28 cellular contexts compared by ENCODE assay signal in the genomic region with DNA sequence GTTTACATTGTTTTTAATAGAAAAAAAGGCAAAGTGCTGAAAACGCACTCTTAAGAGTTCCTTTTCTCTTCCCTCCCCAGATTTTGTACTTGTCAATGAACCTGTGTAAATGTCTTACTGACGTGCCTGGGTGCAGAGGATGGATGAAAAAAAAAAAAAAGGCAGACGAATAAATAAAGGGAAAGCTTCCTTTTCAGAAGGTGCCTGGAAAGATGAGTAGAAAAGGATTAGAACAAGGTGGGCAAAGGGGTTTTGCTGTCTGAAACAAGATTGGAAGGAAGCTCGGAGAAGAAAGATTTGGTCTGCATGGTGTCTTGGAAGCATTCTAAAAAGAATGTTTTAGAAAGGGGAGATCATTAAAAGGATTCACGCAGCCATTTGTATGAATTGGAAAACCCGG.
DNase-seq lines count a peak whose midpoint lies in the region; ATAC-seq, FAIRE-seq and TF ChIP-seq lines count a peak whose summit lies in the region.
"Had no signal": no experiment of that assay in that cellular context is flagged by ENCODE, and none has a peak within 500 bp of the region (broad histone marks: within the 10 kb centered on the region; RNA-seq: fewer than 3 reads in every experiment).

No MANE protein-coding gene starts in this region.

- H2BK20ac ChIP-seq in H1 (ENCODE audit: low read length): no peak overlapping the region

- H4K91ac ChIP-seq in H1 (replicated peaks; ENCODE audit: insufficient read length, low read length): no peak overlapping the region

- peak overlapping the region; percentile 95 to 98 (median 98) for H3K27ac Mint-ChIP-seq in brain
- H3K27ac Mint-ChIP-seq in neural crest cell (ENCODE audit: unreplicated experiment): peak overlapping the region; percentile 96
- H3K27ac Mint-ChIP-seq in type B pancreatic cell: peak overlapping the region; percentile 95
- H3K27ac Mint-ChIP-seq: activated naive CD4-positive, alpha-beta T cell treated with anti-CD3 and anti-CD28 coated beads, Interleukin-2, amount 50 U/mL, for 24 hours; activated T-helper 1 cell treated with anti-CD3 and anti-CD28 coated beads, Interleukin-12 subunit alpha, Interleukin-12 subunit beta, Interleukin-2, Interleukin-4 antibody, amounts not matched to agents 30 ng/mL and 10 ng/mL and 1 ng/mL, durations not matched to agents 14 hours and 24 hours and 36 hours; stimulated activated naive CD8-positive, alpha-beta T cell treated with anti-CD3 and anti-CD28 coated beads, Interleukin-15, amount 100 ng/mL, for 72 hours had no signal

- H3K36me3 Mint-ChIP-seq in brain: no peaks in the 10 kb centered on the region
- H3K36me3 Mint-ChIP-seq in neural crest cell (ENCODE audit: low read depth): peaks cover 3% of the 10 kb centered on the region
- peaks cover 3% of the 10 kb centered on the region for H3K36me3 Mint-ChIP-seq in type B pancreatic cell
- H3K36me3 Mint-ChIP-seq: CD14-positive monocyte had no signal

- no peaks in the 10 kb centered on the region for H3K27me3 ChIP-seq in H1 (replicated peaks in 1 of 4; ENCODE audit: control insufficient read depth in 3 of 4, extremely low read depth in 1 of 4, insufficient read depth in 3 of 4, low read length in 3 of 4)
- H3K27me3 ChIP-seq: MG63, transverse colon had no signal

- no peak for DNase-seq in H1 (ENCODE audit: low read depth in 1 of 2, low spot score in 2 of 2)
- no peak for DNase-seq in neural crest cell (ENCODE audit: low read depth, low spot score)
- DNase-seq in type B pancreatic cell (ENCODE audit: extremely low spot score, unreplicated experiment): no peak
- DNase-seq in GOT3 (lab: John Stamatoyannopoulos, UW): no peak
- DNase-seq in NCI-H1417 (lab: John Stamatoyannopoulos, UW): no peak
- DNase-seq: activated CD4-positive, alpha-beta T cell treated with anti-CD3 and anti-CD28 coated beads, Interleukin-2, amount 50 U/mL, for 48 hours; activated CD4-positive, CD25-positive, alpha-beta regulatory T cell; aorta; Calu3; DMS79 treated with DMSO at 0.1 percent for 48 hours; effector CD4-positive, alpha-beta T cell; KBM-7; kidney; MG63; NCI-H1417 treated with DMSO at 0.1 percent for 48 hours; NCI-H2081; NCI-H446; RPMI8226; stimulated activated naive CD8-positive, alpha-beta T cell treated with anti-CD3 and anti-CD28 coated beads, Interleukin-15, amount 100 ng/mL, for 72 hours; T-helper 1 cell; transverse colon had no signal

- no peaks in the 10 kb centered on the region for H3K36me3 ChIP-seq in H1 (ENCODE audit: control insufficient read depth in 2 of 4, insufficient read depth in 4 of 4, low read length in 3 of 4)
- H3K36me3 ChIP-seq: MG63, transverse colon had no signal

- no peak overlapping the region for H4K8ac ChIP-seq in H1 (ENCODE audit: extremely low read depth, insufficient read depth, low read length)

- POLR2A ChIA-PET in H1 (lab: Charles Lee; ENCODE audit: partially characterized antibody): interaction anchor here (0.6 kb wide), 1 partner anchor 72 kb away, joined by 3 read pairs; no protein-coding TSS in a partner anchor

- H3K79me2 ChIP-seq in H1 (ENCODE audit: control insufficient read depth in 1 of 2, insufficient read depth in 2 of 2, low read length in 2 of 2): no peaks in the 10 kb centered on the region

- H3K4me1 ChIP-seq in H1 (replicated peaks in 1 of 4; ENCODE audit: control insufficient read depth in 3 of 4, insufficient read depth in 4 of 4, low read length in 3 of 4): peaks cover 0 to 5% (median 0%) of the 10 kb centered on the region in 4 experiments; a peak in 1 of 7 replicates

- H3K9ac ChIP-seq in H1 (replicated peaks in 1 of 4; ENCODE audit: extremely low read depth in 1 of 4, low read depth in 3 of 4, low read length in 3 of 4): no peak overlapping the region

- no peak overlapping the region for H2AK5ac ChIP-seq in H1 (ENCODE audit: low read depth, low read length)

- no peak for TF ChIP-seq RAD21 in H1 (IDR thresholded peaks at IDR 0.05 in 1 of 2, conservative IDR thresholded peaks at IDR 0.05 in 1 of 2; ENCODE audit: low read depth in 2 of 2, low read length in 2 of 2)

- CTCF ChIA-PET in H1 (lab: Charles Lee; ENCODE audit: partially characterized antibody): interaction anchor here (0.7 to 1.5 kb wide), 2 partner anchors 9 to 13 kb away, joined by 3 read pairs; no protein-coding TSS in a partner anchor

- TF ChIP-seq CTCF in brain (conservative IDR thresholded peaks at IDR 0.05) (no peak), H1 (IDR thresholded peaks at IDR 0.05; ENCODE audit: control extremely low read depth in 1 of 3, insufficient read depth in 1 of 3, low read depth in 1 of 3, low read length in 3 of 3) (no peak), neural crest cell (conservative IDR thresholded peaks at IDR 0.05) (no peak), type B pancreatic cell (conservative IDR thresholded peaks at IDR 0.05) (no peak)

- H3K4ac ChIP-seq in H1 (replicated peaks; ENCODE audit: insufficient read length, low read depth, low read length): no peak overlapping the region

- no peaks in the 10 kb centered on the region for H3K79me1 ChIP-seq in H1 (ENCODE audit: low read depth, low read length)

- no peak for ATAC-seq in GM21390 (IDR thresholded peaks at IDR 0.05; ENCODE audit: unreplicated experiment)
- ATAC-seq: stimulated activated naive CD8-positive, alpha-beta T cell treated with anti-CD3 and anti-CD28 coated beads, Interleukin-15, amount 100 ng/mL, for 72 hours had no signal

- H3K14ac ChIP-seq in H1 (ENCODE audit: insufficient read length): no peak overlapping the region

- FAIRE-seq in H1 (lab: Jason Lieb, UNC): no peak
- FAIRE-seq: HTR-8/SVneo, kidney had no signal

- H3K9me3 Mint-ChIP-seq in brain (peaks cover 0 to 7% (median 4%) of the 10 kb centered on the region in 5 experiments), neural crest cell (no peaks in the 10 kb centered on the region), type B pancreatic cell (no peaks in the 10 kb centered on the region)

- no peaks in the 10 kb centered on the region for H3K23me2 ChIP-seq in H1 (ENCODE audit: low read depth, low read length)

- TF ChIP-seq EP300 in H1 (IDR thresholded peaks at IDR 0.05; ENCODE audit: borderline replicate concordance in 1 of 2, low read depth in 2 of 2, low read length in 2 of 2): no peak

- no peak overlapping the region for H3K4me2 ChIP-seq in H1 (ENCODE audit: insufficient read depth in 1 of 2, low read depth in 2 of 2, low read length in 2 of 2)

- H2AFZ ChIP-seq in H1 (ENCODE audit: low read length): 0 out of 2 replicates have a peak overlapping the region, but pooled peaks have one; percentile 1

- H3K18ac ChIP-seq in H1 (ENCODE audit: extremely low read depth, low read length): no peak overlapping the region

- H3K4me3 Mint-ChIP-seq in brain: peak overlapping the region; percentile 81 to 86 (median 81)
- H3K4me3 Mint-ChIP-seq in neural crest cell: peak overlapping the region; percentile 76
- peak overlapping the region; percentile 57 for H3K4me3 Mint-ChIP-seq in type B pancreatic cell
- H3K4me3 Mint-ChIP-seq: activated naive CD4-positive, alpha-beta T cell treated with anti-CD3 and anti-CD28 coated beads, Interleukin-2, amount 50 U/mL, for 24 hours; activated T-helper 1 cell treated with anti-CD3 and anti-CD28 coated beads, Interleukin-12 subunit alpha, Interleukin-12 subunit beta, Interleukin-2, Interleukin-4 antibody, amounts not matched to agents 30 ng/mL and 10 ng/mL and 1 ng/mL, durations not matched to agents 14 hours and 24 hours and 36 hours; CD14-positive monocyte; central memory CD8-positive, alpha-beta T cell; stimulated activated naive CD8-positive, alpha-beta T cell treated with anti-CD3 and anti-CD28 coated beads, Interleukin-15, amount 100 ng/mL, for 72 hours had no signal

- no peak overlapping the region for H4K5ac ChIP-seq in H1 (ENCODE audit: insufficient read length, low read depth, low read length)

- no peak overlapping the region for H2BK15ac ChIP-seq in H1 (ENCODE audit: low read length)

- H3K4me1 Mint-ChIP-seq in brain: peaks cover 65% of the 10 kb centered on the region
- peaks cover 30% of the 10 kb centered on the region for H3K4me1 Mint-ChIP-seq in neural crest cell
- H3K4me1 Mint-ChIP-seq in type B pancreatic cell (ENCODE audit: unreplicated experiment): peaks cover 23% of the 10 kb centered on the region

- no peak overlapping the region for H3K23ac ChIP-seq in H1 (ENCODE audit: insufficient read length)

- H2BK5ac ChIP-seq in H1 (ENCODE audit: low read depth, low read length): no peak overlapping the region

- no peak overlapping the region for H3K56ac ChIP-seq in H1 (replicated peaks; ENCODE audit: insufficient read length, low read depth, low read length)

- H2BK120ac ChIP-seq in H1 (replicated peaks; ENCODE audit: low read depth, low read length): no peak overlapping the region

- WGBS in H1 (ENCODE audit: extremely low coverage in 1 of 2, insufficient coverage in 1 of 2, insufficient read length in 1 of 2, insufficient replicate concordance in 2 of 2, low coverage in 1 of 2, low lambda C conversion rate in 2 of 2, missing lambda C conversion rate in 1 of 2), 2 experiments: 83% methylated on average over 6 of the region's 6 CpGs; no CpG with 5 or more reads in 1 of the 2 experiments

- H2BK12ac ChIP-seq in H1 (ENCODE audit: low read depth, low read length): no peak overlapping the region

- H3K27ac ChIP-seq in H1 (ENCODE audit: low read depth, low read length): no peak overlapping the region
- H3K27ac ChIP-seq: transverse colon had no signal

- no peak overlapping the region for H3K4me3 ChIP-seq in H1 (ENCODE audit: extremely low read depth in 1 of 4, insufficient read depth in 2 of 4, low read depth in 3 of 4, low read length in 4 of 4)
- H3K4me3 ChIP-seq: MG63, transverse colon had no signal

- H3K27me3 Mint-ChIP-seq in brain: peaks cover 3% of the 10 kb centered on the region
- H3K27me3 Mint-ChIP-seq in neural crest cell (ENCODE audit: low read depth): no peaks in the 10 kb centered on the region
- H3K27me3 Mint-ChIP-seq in type B pancreatic cell: no peaks in the 10 kb centered on the region
- H3K27me3 Mint-ChIP-seq: activated naive CD4-positive, alpha-beta T cell treated with anti-CD3 and anti-CD28 coated beads, Interleukin-2, amount 50 U/mL, for 24 hours; central memory CD8-positive, alpha-beta T cell; stimulated activated naive CD8-positive, alpha-beta T cell treated with anti-CD3 and anti-CD28 coated beads, Interleukin-15, amount 100 ng/mL, for 72 hours had no signal

- no peak for TF ChIP-seq POLR2A in H1 (IDR thresholded peaks at IDR 0.05; ENCODE audit: control extremely low read depth in 1 of 2, low read depth in 2 of 2, low read length in 2 of 2)

- H4K20me1 ChIP-seq in H1 (replicated peaks in 1 of 2; ENCODE audit: control insufficient read depth in 1 of 2, insufficient read depth in 2 of 2, low read length in 2 of 2): no peaks in the 10 kb centered on the region

- 0 out of 4 replicates have a peak, but pooled peaks cover 0 to 3% of the 10 kb centered on the region in 2 experiments for H3K9me3 ChIP-seq in H1 (ENCODE audit: insufficient read depth in 2 of 2, low read depth in 1 of 2, low read length in 1 of 2)
- H3K9me3 ChIP-seq: MG63, transverse colon had no signal

TF ChIP-seq in H1, 55 proteins besides CTCF, POLR2A, EP300 and RAD21:
- TF ChIP-seq GABPA (IDR thresholded peaks at IDR 0.05; ENCODE audit: borderline replicate concordance, insufficient read depth, low read length): no peak
